ENCODE assay signal across 10 cellular contexts in the genomic region with DNA sequence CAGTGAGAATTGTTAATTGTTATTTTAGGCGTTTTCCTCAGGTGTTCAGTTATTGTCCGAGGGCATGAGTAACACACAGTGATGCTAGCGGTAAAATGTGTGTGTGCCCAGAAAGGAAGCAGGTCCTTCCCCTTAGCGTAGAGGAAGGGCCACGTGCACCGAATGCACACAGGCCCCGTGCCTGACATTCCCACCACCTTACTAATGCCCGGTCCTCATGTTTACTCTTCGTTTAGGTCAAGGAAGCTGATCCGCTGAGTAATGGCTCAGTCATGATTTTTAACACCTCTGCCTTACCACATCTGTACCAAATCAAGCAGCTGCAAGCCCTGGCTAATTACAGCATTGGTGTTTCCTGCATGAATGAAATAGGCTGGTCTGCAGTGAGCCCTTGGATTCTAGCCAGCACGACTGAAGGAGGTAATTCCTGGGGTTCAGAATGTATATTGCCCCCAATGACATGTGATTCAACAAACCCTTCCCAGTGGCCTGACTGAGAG.
DNase-seq lines count a peak whose midpoint lies in the region; ATAC-seq and TF ChIP-seq lines count a peak whose summit lies in the region.
"Had no signal": no experiment of that assay in that cellular context is flagged by ENCODE, and none has a peak within 500 bp of the region (broad histone marks: within the 10 kb centered on the region; RNA-seq: fewer than 3 reads in every experiment).

No MANE protein-coding gene starts in this region.

- H3K36me3 Mint-ChIP-seq in nephron progenitor cell (ENCODE audit: low read depth): peaks cover 50% of the 10 kb centered on the region

- no peak overlapping the region for H3K4me3 Mint-ChIP-seq in nephron progenitor cell
- H3K4me3 Mint-ChIP-seq: B cell had no signal

- TF ChIP-seq CTCF in HFF-Myc (IDR thresholded peaks at IDR 0.05; ENCODE audit: low read depth, low read length, missing control alignments) (no peak), adrenal gland (IDR thresholded peaks at IDR 0.05) (no peak), nephron progenitor cell (IDR thresholded peaks at IDR 0.05) (no peak)

- H3K27ac Mint-ChIP-seq in nephron progenitor cell: no peak overlapping the region
- H3K27ac Mint-ChIP-seq: B cell had no signal

- peaks cover 12 to 33% of the 10 kb centered on the region in 2 donors for H3K4me1 ChIP-seq in adrenal gland (replicated peaks in 1 of 2)

- WGBS in adrenal gland, 4 donors: 52 to 68% (median 58%) methylated on average over 11 of the region's 11 CpGs

- H3K27ac ChIP-seq in adrenal gland: peak overlapping the region in 2 of 5 donors; percentile 44 to 60

- H3K27me3 ChIP-seq in adrenal gland: no peaks in the 10 kb centered on the region

- H3K27me3 Mint-ChIP-seq in nephron progenitor cell (ENCODE audit: low read depth, poor library complexity): no peaks in the 10 kb centered on the region

- peaks cover 0 to 8% (median 0%) of the 10 kb centered on the region in 3 donors for H3K9me3 ChIP-seq in adrenal gland (replicated peaks in 1 of 3)

- TF ChIP-seq POLR2A in adrenal gland (IDR thresholded peaks at IDR 0.05): no peak

- H3K4me1 Mint-ChIP-seq in nephron progenitor cell: peaks cover 28% of the 10 kb centered on the region

- no peak overlapping the region for H3K4me3 ChIP-seq in HFF-Myc (replicated peaks; ENCODE audit: low read depth, low read length)
- H3K4me3 ChIP-seq in adrenal gland: no peak overlapping the region

- H3K36me3 ChIP-seq in adrenal gland (replicated peaks in 1 of 2): peaks cover 0 to 27% of the 10 kb centered on the region in 2 donors

- H3K9me3 Mint-ChIP-seq in nephron progenitor cell: peaks cover 29% of the 10 kb centered on the region

- ATAC-seq in GM18511 (IDR thresholded peaks at IDR 0.05; ENCODE audit: unreplicated experiment): no peak
- no peak for ATAC-seq in HG03108 (IDR thresholded peaks at IDR 0.05; ENCODE audit: unreplicated experiment)

- intact Hi-C loops in adrenal gland (cut with DNase I): no loop called here

- DNase-seq in 8988T: peak; percentile 28
- peak; percentile 95 for DNase-seq in HFF-Myc (ENCODE audit: extremely low read depth, low read depth)
- DNase-seq in adrenal gland: peak in 5 of 7 donors; percentile 51 to 69 (median 55)
- DNase-seq in iPS-NIHi7 (ENCODE audit: extremely low spot score): peak; percentile 19
- DNase-seq in globus pallidus (ENCODE audit: low spot score): no peak
- DNase-seq in nephron progenitor cell: no peak
- DNase-seq: posterior cingulate gyrus had no signal

Comparison
In these comparisons a context has a peak if more than half of its experiments do, and no peak if none do; other contexts are left out.
1. DNase-seq: peak in 8988T (single experiment), HFF-Myc (single experiment), adrenal gland (5 of 7) and iPS-NIHi7 (single experiment); none in globus pallidus (single experiment) and nephron progenitor cell (single experiment).